ENCODE assay signal across 13 cellular contexts in genomic region chr14:33307691-33308369, GRCh38.
A peak's percentile ranks its signal among the peaks of the same experiment; 100 is the strongest.
DNase-seq lines count a peak whose midpoint lies in the region; ATAC-seq and TF ChIP-seq lines count a peak whose summit lies in the region.
"Had no signal": no experiment of that assay in that cellular context is flagged by ENCODE, and none has a peak within 500 bp of the region (broad histone marks: within the 10 kb centered on the region; RNA-seq: fewer than 3 reads in every experiment).

No MANE protein-coding gene starts in this region.

- no peaks in the 10 kb centered on the region for H3K27me3 Mint-ChIP-seq in activated CD8-positive, alpha-beta T cell treated with anti-CD3 and anti-CD28 coated beads, Interleukin-2, amount 10 ng/mL, durations not matched to agents 7 days and 5 days (ENCODE audit: low read depth)
- H3K27me3 Mint-ChIP-seq: activated CD4-positive, alpha-beta T cell treated with anti-CD3 and anti-CD28 coated beads, Interleukin-2, amount 10 ng/mL, durations not matched to agents 24 days and 14 days; stimulated activated naive CD8-positive, alpha-beta T cell treated with anti-CD3 and anti-CD28 coated beads, Interleukin-15, Interleukin-2, amounts not matched to agents 100 ng/mL and 50 ng/mL, for 24 hours had no signal

- H3K4me3 ChIP-seq in dorsolateral prefrontal cortex: peak overlapping the region in 34 of 59 donors; percentile 1 to 48 (median 22)

- H3K4me3 Mint-ChIP-seq in activated CD8-positive, alpha-beta T cell treated with anti-CD3 and anti-CD28 coated beads, Interleukin-2, amount 10 ng/mL, durations not matched to agents 7 days and 5 days: no peak overlapping the region
- H3K4me3 Mint-ChIP-seq: activated CD4-positive, alpha-beta T cell treated with anti-CD3 and anti-CD28 coated beads, Interleukin-2, amount 10 ng/mL, durations not matched to agents 24 days and 14 days; stimulated activated naive CD8-positive, alpha-beta T cell treated with anti-CD3 and anti-CD28 coated beads, Interleukin-15, Interleukin-2, amounts not matched to agents 100 ng/mL and 50 ng/mL, for 24 hours had no signal

- no peaks in the 10 kb centered on the region for H3K27me3 ChIP-seq in dorsolateral prefrontal cortex

- POLR2A ChIA-PET in activated CD8-positive, alpha-beta T cell treated with anti-CD3 and anti-CD28 coated beads, Interleukin-2, amount 10 ng/mL, durations not matched to agents 7 days and 5 days (lab: Charles Lee): no interaction called here

- DNase-seq in DMS79 treated with DMSO at 0.1 percent for 48 hours (lab: John Stamatoyannopoulos, UW) (peak; percentile 12), NCI-H2171 treated with DMSO at 0.1 percent for 48 hours (lab: John Stamatoyannopoulos, UW) (peak; percentile 84), dorsolateral prefrontal cortex (peak in 6 of 10 donors; percentile 6 to 42 (median 39)), non-pigmented ciliary epithelial cell (ENCODE audit: low read depth) (peak; percentile 45), KBM-7 (no peak)
- DNase-seq in activated CD8-positive, alpha-beta T cell treated with anti-CD3 and anti-CD28 coated beads, Interleukin-2, amount 10 ng/mL, durations not matched to agents 7 days and 5 days: no peak
- DNase-seq: activated CD4-positive, alpha-beta T cell treated with anti-CD3 and anti-CD28 coated beads, Interleukin-2, amount 10 ng/mL, durations not matched to agents 24 days and 14 days; GF-D8; HCEC 1CT; MV-4-11 had no signal

- CTCF ChIA-PET in activated CD8-positive, alpha-beta T cell treated with anti-CD3 and anti-CD28 coated beads, Interleukin-2, amount 10 ng/mL, durations not matched to agents 7 days and 5 days (lab: Charles Lee): no interaction called here

- no peak for ATAC-seq in GM21423 (IDR thresholded peaks at IDR 0.05; ENCODE audit: unreplicated experiment)
- ATAC-seq in GM19397 (IDR thresholded peaks at IDR 0.05; ENCODE audit: unreplicated experiment): no peak
- ATAC-seq in activated CD8-positive, alpha-beta T cell treated with anti-CD3 and anti-CD28 coated beads, Interleukin-2, amount 10 ng/mL, durations not matched to agents 7 days and 5 days: no peak

- H3K4me1 Mint-ChIP-seq in activated CD8-positive, alpha-beta T cell treated with anti-CD3 and anti-CD28 coated beads, Interleukin-2, amount 10 ng/mL, durations not matched to agents 7 days and 5 days (ENCODE audit: low read depth): no peaks in the 10 kb centered on the region
- H3K4me1 Mint-ChIP-seq: activated CD4-positive, alpha-beta T cell treated with anti-CD3 and anti-CD28 coated beads, Interleukin-2, amount 10 ng/mL, durations not matched to agents 24 days and 14 days had no signal

- intact Hi-C loops in dorsolateral prefrontal cortex (cut with DNase I): no loop called here

- H3K27ac ChIP-seq in dorsolateral prefrontal cortex: peak overlapping the region in 15 of 59 donors; percentile 1 to 68 (median 25)

- in situ Hi-C loops in KBM-7 (cut with MboI; ENCODE audit: low pct_unique_long_range_greater_than_20kb, low sequenced_read_pairs): no loop called here

- H3K27ac Mint-ChIP-seq in activated CD8-positive, alpha-beta T cell treated with anti-CD3 and anti-CD28 coated beads, Interleukin-2, amount 10 ng/mL, durations not matched to agents 7 days and 5 days: no peak overlapping the region
- H3K27ac Mint-ChIP-seq: activated CD4-positive, alpha-beta T cell treated with anti-CD3 and anti-CD28 coated beads, Interleukin-2, amount 10 ng/mL, durations not matched to agents 24 days and 14 days; stimulated activated naive CD8-positive, alpha-beta T cell treated with anti-CD3 and anti-CD28 coated beads, Interleukin-15, Interleukin-2, amounts not matched to agents 100 ng/mL and 50 ng/mL, for 24 hours had no signal

- no peaks in the 10 kb centered on the region for H3K36me3 Mint-ChIP-seq in activated CD8-positive, alpha-beta T cell treated with anti-CD3 and anti-CD28 coated beads, Interleukin-2, amount 10 ng/mL, durations not matched to agents 7 days and 5 days (ENCODE audit: low read depth)

- TF ChIP-seq CTCF in dorsolateral prefrontal cortex (IDR thresholded peaks at IDR 0.05 in 54 of 56, conservative IDR thresholded peaks at IDR 0.05 in 2 of 56; ENCODE audit: low read depth in 1 of 56, partially characterized antibody in 56 of 56): no peak

- no peaks in the 10 kb centered on the region for H3K9me3 Mint-ChIP-seq in activated CD8-positive, alpha-beta T cell treated with anti-CD3 and anti-CD28 coated beads, Interleukin-2, amount 10 ng/mL, durations not matched to agents 7 days and 5 days (ENCODE audit: insufficient read depth)
- H3K9me3 Mint-ChIP-seq: activated CD4-positive, alpha-beta T cell treated with anti-CD3 and anti-CD28 coated beads, Interleukin-2, amount 10 ng/mL, durations not matched to agents 24 days and 14 days; stimulated activated naive CD8-positive, alpha-beta T cell treated with anti-CD3 and anti-CD28 coated beads, Interleukin-15, Interleukin-2, amounts not matched to agents 100 ng/mL and 50 ng/mL, for 24 hours had no signal

Comparison
In these comparisons a context has a peak if more than half of its experiments do, and no peak if none do; other contexts are left out.
1. DNase-seq: peak in DMS79 treated with DMSO at 0.1 percent for 48 hours (single experiment), NCI-H2171 treated with DMSO at 0.1 percent for 48 hours (single experiment), dorsolateral prefrontal cortex (6 of 10) and non-pigmented ciliary epithelial cell (single experiment); none in KBM-7 (single experiment) and activated CD8-positive, alpha-beta T cell treated with anti-CD3 and anti-CD28 coated beads, Interleukin-2, amount 10 ng/mL, durations not matched to agents 7 days and 5 days (single experiment).